In the genomic region with DNA sequence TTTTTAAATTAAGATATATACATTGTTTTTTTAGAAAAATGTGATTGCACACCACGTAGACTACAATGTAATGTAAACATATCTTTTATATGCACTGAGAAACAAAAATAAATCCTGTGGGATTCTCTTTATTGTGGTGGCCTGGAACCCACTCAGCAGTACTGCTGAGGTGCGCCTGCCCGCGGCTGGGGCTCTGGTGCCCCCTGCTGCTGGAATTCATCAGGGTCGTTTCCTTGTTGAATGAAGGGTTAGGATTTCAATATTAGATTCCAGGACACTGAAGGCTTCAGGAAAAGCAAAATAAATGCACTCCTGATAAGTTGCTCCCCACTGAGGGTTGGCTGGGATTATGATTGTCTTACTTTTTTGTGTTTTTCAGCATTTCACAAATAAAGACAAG, we compare ENCODE assay signal across 8 cellular contexts.
DNase-seq lines count a peak whose midpoint lies in the region; ATAC-seq and TF ChIP-seq lines count a peak whose summit lies in the region.

No MANE protein-coding gene starts in this region.

- H3K4me3 ChIP-seq in RWPE2 (ENCODE audit: severe bottlenecking) = no peak overlapping the region
- no peak overlapping the region for H3K4me3 ChIP-seq in epithelial cell of esophagus (ENCODE audit: low read length)
- no peak overlapping the region for H3K4me3 ChIP-seq in gastroesophageal sphincter
- no peak overlapping the region for H3K4me3 ChIP-seq in psoas muscle

- no peak for TF ChIP-seq POLR2A in gastroesophageal sphincter (IDR thresholded peaks at IDR 0.05)

- TF ChIP-seq EP300 in gastroesophageal sphincter (IDR thresholded peaks at IDR 0.05) = no peak

- intact Hi-C loops in psoas muscle (cut with DNase I) = loop anchor here in 1 of 2 donors (5.0 kb wide), 1 partner anchor 753 kb away; no protein-coding TSS in a partner anchor

- WGBS in gastroesophageal sphincter (ENCODE audit: low coverage in 1 of 2), 2 donors = 69 to 85% methylated on average over 2 to 5 of the region's 5 CpGs
- WGBS in psoas muscle, 3 donors = 59 to 70% (median 63%) methylated on average over 5 of the region's 5 CpGs

- H3K4me1 Mint-ChIP-seq in activated naive CD8-positive, alpha-beta T cell treated with anti-CD3 and anti-CD28 coated beads, Interleukin-2, amount 10 ng/mL, durations not matched to agents 7 days and 5 days = peaks cover 3% of the 10 kb centered on the region
- no peaks in the 10 kb centered on the region for H3K4me1 Mint-ChIP-seq in activated naive CD8-positive, alpha-beta T cell treated with anti-CD3 and anti-CD28 coated beads for 36 hours
- peaks cover 2% of the 10 kb centered on the region for H3K4me1 Mint-ChIP-seq in T-helper 2 cell treated with Interferon-gamma antibody and Interleukin-4, amounts not matched to agents 5 μg/mL and 100 μg/mL, for 36 hours (ENCODE audit: low read depth)

- ATAC-seq in activated naive CD8-positive, alpha-beta T cell treated with anti-CD3 and anti-CD28 coated beads, Interleukin-2, amount 10 ng/mL, durations not matched to agents 7 days and 5 days (ENCODE audit: low read depth) = no peak
- ATAC-seq in RWPE2 (ENCODE audit: low read depth) = no peak
- no peak for ATAC-seq in gastroesophageal sphincter
- ATAC-seq in psoas muscle = no peak

- H3K4me1 ChIP-seq in RWPE2 (ENCODE audit: insufficient read depth, poor library complexity, severe bottlenecking) (no peaks in the 10 kb centered on the region), gastroesophageal sphincter (no peaks in the 10 kb centered on the region), psoas muscle (no peaks in the 10 kb centered on the region)

- POLR2A ChIA-PET in activated naive CD8-positive, alpha-beta T cell treated with anti-CD3 and anti-CD28 coated beads, Interleukin-2, amount 10 ng/mL, durations not matched to agents 7 days and 5 days (lab: Charles Lee) = no interaction called here

- peak; percentile 48 for DNase-seq in activated naive CD8-positive, alpha-beta T cell treated with anti-CD3 and anti-CD28 coated beads, Interleukin-2, amount 10 ng/mL, durations not matched to agents 7 days and 5 days
- DNase-seq in activated naive CD8-positive, alpha-beta T cell treated with anti-CD3 and anti-CD28 coated beads for 36 hours = no peak
- no peak for DNase-seq in RWPE2 (ENCODE audit: low spot score)
- DNase-seq in epithelial cell of esophagus (ENCODE audit: low read depth) = peak; percentile 38
- peak; percentile 14 for DNase-seq in stimulated activated CD8-positive, alpha-beta memory T cell treated with anti-CD3 and anti-CD28 coated beads, Interleukin-4, amount 100 ng/mL, for 24 hours (ENCODE audit: low read depth)
- DNase-seq in psoas muscle = no peak
- DNase-seq in T-helper 2 cell treated with Interferon-gamma antibody and Interleukin-4, amounts not matched to agents 5 μg/mL and 100 μg/mL, for 36 hours (ENCODE audit: low spot score) = no peak

- H3K36me3 Mint-ChIP-seq in activated naive CD8-positive, alpha-beta T cell treated with anti-CD3 and anti-CD28 coated beads, Interleukin-2, amount 10 ng/mL, durations not matched to agents 7 days and 5 days = no peaks in the 10 kb centered on the region
- H3K36me3 Mint-ChIP-seq in activated naive CD8-positive, alpha-beta T cell treated with anti-CD3 and anti-CD28 coated beads for 36 hours = no peaks in the 10 kb centered on the region
- no peaks in the 10 kb centered on the region for H3K36me3 Mint-ChIP-seq in T-helper 2 cell treated with Interferon-gamma antibody and Interleukin-4, amounts not matched to agents 5 μg/mL and 100 μg/mL, for 36 hours (ENCODE audit: low read depth)

- H3K36me3 ChIP-seq in RWPE2 (ENCODE audit: low read depth) = no peaks in the 10 kb centered on the region
- H3K36me3 ChIP-seq in gastroesophageal sphincter = no peaks in the 10 kb centered on the region
- H3K36me3 ChIP-seq in psoas muscle (ENCODE audit: insufficient read depth in 1 of 2, low read depth in 1 of 2) = no peaks in the 10 kb centered on the region

- no peak overlapping the region for H3K27ac ChIP-seq in RWPE2 (ENCODE audit: poor library complexity, severe bottlenecking)
- H3K27ac ChIP-seq in gastroesophageal sphincter = no peak overlapping the region
- no peak overlapping the region for H3K27ac ChIP-seq in psoas muscle

- H3K9me3 ChIP-seq in RWPE2 (ENCODE audit: severe bottlenecking) (no peaks in the 10 kb centered on the region), gastroesophageal sphincter (no peaks in the 10 kb centered on the region), psoas muscle (no peaks in the 10 kb centered on the region)

- H3K9me3 Mint-ChIP-seq in activated naive CD8-positive, alpha-beta T cell treated with anti-CD3 and anti-CD28 coated beads, Interleukin-2, amount 10 ng/mL, durations not matched to agents 7 days and 5 days = no peaks in the 10 kb centered on the region
- no peaks in the 10 kb centered on the region for H3K9me3 Mint-ChIP-seq in activated naive CD8-positive, alpha-beta T cell treated with anti-CD3 and anti-CD28 coated beads for 36 hours
- H3K9me3 Mint-ChIP-seq in T-helper 2 cell treated with Interferon-gamma antibody and Interleukin-4, amounts not matched to agents 5 μg/mL and 100 μg/mL, for 36 hours = no peaks in the 10 kb centered on the region

- H3K27me3 Mint-ChIP-seq in activated naive CD8-positive, alpha-beta T cell treated with anti-CD3 and anti-CD28 coated beads, Interleukin-2, amount 10 ng/mL, durations not matched to agents 7 days and 5 days = peaks cover 2% of the 10 kb centered on the region
- no peaks in the 10 kb centered on the region for H3K27me3 Mint-ChIP-seq in activated naive CD8-positive, alpha-beta T cell treated with anti-CD3 and anti-CD28 coated beads for 36 hours
- H3K27me3 Mint-ChIP-seq in T-helper 2 cell treated with Interferon-gamma antibody and Interleukin-4, amounts not matched to agents 5 μg/mL and 100 μg/mL, for 36 hours (ENCODE audit: low read depth) = no peaks in the 10 kb centered on the region

- H3K27me3 ChIP-seq in RWPE2 (ENCODE audit: insufficient read depth, poor library complexity, severe bottlenecking) (no peaks in the 10 kb centered on the region), gastroesophageal sphincter (no peaks in the 10 kb centered on the region), psoas muscle (ENCODE audit: insufficient read depth in 3 of 3, low read length in 2 of 3) (no peaks in the 10 kb centered on the region)

- H3K4me3 Mint-ChIP-seq in activated naive CD8-positive, alpha-beta T cell treated with anti-CD3 and anti-CD28 coated beads, Interleukin-2, amount 10 ng/mL, durations not matched to agents 7 days and 5 days = no peak overlapping the region
- no peak overlapping the region for H3K4me3 Mint-ChIP-seq in activated naive CD8-positive, alpha-beta T cell treated with anti-CD3 and anti-CD28 coated beads for 36 hours
- no peak overlapping the region for H3K4me3 Mint-ChIP-seq in T-helper 2 cell treated with Interferon-gamma antibody and Interleukin-4, amounts not matched to agents 5 μg/mL and 100 μg/mL, for 36 hours

- TF ChIP-seq CTCF in RWPE2 (IDR thresholded peaks at IDR 0.05; ENCODE audit: poor library complexity, severe bottlenecking) (peak; percentile 74), epithelial cell of esophagus (IDR thresholded peaks at IDR 0.05; ENCODE audit: insufficient read depth, low read depth, low read length, missing control alignments) (peak; percentile 58), gastroesophageal sphincter (IDR thresholded peaks at IDR 0.05) (no peak), psoas muscle (IDR thresholded peaks at IDR 0.05) (no peak)

- H3K27ac Mint-ChIP-seq in activated naive CD8-positive, alpha-beta T cell treated with anti-CD3 and anti-CD28 coated beads, Interleukin-2, amount 10 ng/mL, durations not matched to agents 7 days and 5 days = no peak overlapping the region
- no peak overlapping the region for H3K27ac Mint-ChIP-seq in activated naive CD8-positive, alpha-beta T cell treated with anti-CD3 and anti-CD28 coated beads for 36 hours
- no peak overlapping the region for H3K27ac Mint-ChIP-seq in T-helper 2 cell treated with Interferon-gamma antibody and Interleukin-4, amounts not matched to agents 5 μg/mL and 100 μg/mL, for 36 hours

Comparison
In these comparisons a context has a peak if more than half of its experiments do, and no peak if none do; other contexts are left out.
1. DNase-seq: peak in activated naive CD8-positive, alpha-beta T cell treated with anti-CD3 and anti-CD28 coated beads, Interleukin-2, amount 10 ng/mL, durations not matched to agents 7 days and 5 days (single experiment), epithelial cell of esophagus (single experiment) and stimulated activated CD8-positive, alpha-beta memory T cell treated with anti-CD3 and anti-CD28 coated beads, Interleukin-4, amount 100 ng/mL, for 24 hours (single experiment); none in activated naive CD8-positive, alpha-beta T cell treated with anti-CD3 and anti-CD28 coated beads for 36 hours (single experiment), RWPE2 (single experiment), psoas muscle (0 of 2) and T-helper 2 cell treated with Interferon-gamma antibody and Interleukin-4, amounts not matched to agents 5 μg/mL and 100 μg/mL, for 36 hours (single experiment).
2. CTCF ChIP-seq: peak in RWPE2 (single experiment) and epithelial cell of esophagus (single experiment); none in gastroesophageal sphincter (0 of 4) and psoas muscle (single experiment).